1 cellular context compared by ENCODE assay signal in the genomic region with DNA sequence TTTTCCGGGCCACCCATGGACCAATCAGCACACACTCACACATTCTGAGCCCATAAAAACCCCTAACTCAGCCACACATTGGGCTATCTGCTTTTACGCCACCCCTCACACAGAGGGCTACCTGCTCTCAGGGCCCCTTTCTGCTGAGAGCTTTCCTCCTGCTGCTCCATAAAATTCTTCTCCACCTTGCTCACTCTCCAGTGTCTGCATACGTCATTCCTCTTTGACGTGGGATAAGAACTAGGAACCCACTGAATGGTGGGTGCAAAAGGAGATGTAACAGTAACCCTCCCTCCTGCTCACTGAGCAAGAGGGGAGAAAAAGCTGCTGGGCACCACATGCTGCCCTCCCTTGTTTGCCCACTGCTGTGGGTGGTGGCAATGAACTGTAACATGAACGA.
TF ChIP-seq lines count a peak whose summit lies in the region.

No MANE protein-coding gene starts in this region.

TF ChIP-seq in H1, 55 proteins besides CTCF, POLR2A, EP300 and RAD21:
- TF ChIP-seq CHD1 (IDR thresholded peaks at IDR 0.05; ENCODE audit: low read depth, low read length): no peak
- TF ChIP-seq KDM1A (IDR thresholded peaks at IDR 0.05; ENCODE audit: borderline replicate concordance, low read length): no peak
TF ChIP-seq in H1: peak in this region for 0.
